In genomic region chrX:38260231-38260630, GRCh38 we compare ENCODE assay signal across 8 cellular contexts. TPM values are rescaled to one million over a fixed set of nuclear protein-coding genes. Genes with fewer than 3 reads are reported as not detected.
A peak's percentile ranks its signal among the peaks of the same experiment; 100 is the strongest.
DNase-seq lines count a peak whose midpoint lies in the region; ATAC-seq and TF ChIP-seq lines count a peak whose summit lies in the region.

No MANE protein-coding gene starts in this region.

- 43 to 63% methylated on average over 4 of the region's 4 CpGs for WGBS in tibial nerve, 2 donors

- H3K27me3 ChIP-seq in tibial nerve = no peaks in the 10 kb centered on the region

- TF ChIP-seq EP300 in tibial nerve (IDR thresholded peaks at IDR 0.05) = no peak

- H3K4me3 ChIP-seq in AG04449 (ENCODE audit: low read depth, low read length) (no peak overlapping the region), NB4 (ENCODE audit: low read depth, low read length) (no peak overlapping the region), epithelial cell of esophagus (ENCODE audit: low read length) (no peak overlapping the region), tibial nerve (no peak overlapping the region)

- TF ChIP-seq CTCF in AG04449 (IDR thresholded peaks at IDR 0.05; ENCODE audit: insufficient read depth, low read length, missing control alignments) (peak; percentile 19), NB4 (IDR thresholded peaks at IDR 0.05; ENCODE audit: low read depth, low read length) (peak; percentile 50), epithelial cell of esophagus (IDR thresholded peaks at IDR 0.05; ENCODE audit: insufficient read depth, low read depth, low read length, missing control alignments) (peak; percentile 61), tibial nerve (IDR thresholded peaks at IDR 0.05) (no peak)

- no peaks in the 10 kb centered on the region for H3K9me3 ChIP-seq in tibial nerve

- CTCF ChIA-PET in AG04449 (lab: Yijun Ruan, JAX) = interaction anchor here (1.1 to 2.7 kb wide), 2 partner anchors 14 to 28 kb away, joined by 3 to 10 read pairs; no protein-coding TSS in a partner anchor

- DNase-seq in AG04449 (ENCODE audit: low read depth, low spot score) = no peak
- DNase-seq in NB4 (ENCODE audit: low read depth) = peak; percentile 58
- peak; percentile 41 for DNase-seq in epithelial cell of esophagus (ENCODE audit: low read depth)
- DNase-seq in kidney glomerular epithelial cell (lab: John Stamatoyannopoulos, UW) = no peak
- no peak for DNase-seq in DMS79 (lab: John Stamatoyannopoulos, UW)
- DNase-seq in tibial nerve (ENCODE audit: low spot score in 2 of 2) = no peak

- H3K36me3 ChIP-seq in tibial nerve = no peaks in the 10 kb centered on the region

- H3K27ac ChIP-seq in tibial nerve = no peak overlapping the region

- TF ChIP-seq POLR2A in NB4 (IDR thresholded peaks at IDR 0.05; ENCODE audit: extremely low read depth, insufficient read length) = no peak
- no peak for TF ChIP-seq POLR2A in tibial nerve (IDR thresholded peaks at IDR 0.05)

- ATAC-seq in GM18858 (IDR thresholded peaks at IDR 0.05; ENCODE audit: unreplicated experiment) = peak; percentile 77
- ATAC-seq in GM21367 (IDR thresholded peaks at IDR 0.05; ENCODE audit: unreplicated experiment) = no peak

- no peaks in the 10 kb centered on the region for H3K4me1 ChIP-seq in tibial nerve

- POLR2A ChIA-PET in AG04449 (lab: Yijun Ruan, JAX) = no interaction called here

RNA-seq across cellular contexts. Expression of gene SRPX, which starts 39.6 kb away (rescaled TPM):
- total RNA-seq in tibial nerve = 100 to 1,000 TPM in 3 of 4 donors, 10 to 100 TPM in 1; 64.0 to 165 (median 135) TPM

Comparison
In these comparisons a context has a peak if more than half of its experiments do, and no peak if none do; other contexts are left out.
1. DNase-seq: peak in NB4 (single experiment) and epithelial cell of esophagus (single experiment); none in AG04449 (single experiment), kidney glomerular epithelial cell (single experiment), DMS79 (single experiment) and tibial nerve (0 of 2).
2. CTCF ChIP-seq: peak in AG04449 (single experiment), NB4 (single experiment) and epithelial cell of esophagus (single experiment); none in tibial nerve (0 of 5).